In the genomic region with DNA sequence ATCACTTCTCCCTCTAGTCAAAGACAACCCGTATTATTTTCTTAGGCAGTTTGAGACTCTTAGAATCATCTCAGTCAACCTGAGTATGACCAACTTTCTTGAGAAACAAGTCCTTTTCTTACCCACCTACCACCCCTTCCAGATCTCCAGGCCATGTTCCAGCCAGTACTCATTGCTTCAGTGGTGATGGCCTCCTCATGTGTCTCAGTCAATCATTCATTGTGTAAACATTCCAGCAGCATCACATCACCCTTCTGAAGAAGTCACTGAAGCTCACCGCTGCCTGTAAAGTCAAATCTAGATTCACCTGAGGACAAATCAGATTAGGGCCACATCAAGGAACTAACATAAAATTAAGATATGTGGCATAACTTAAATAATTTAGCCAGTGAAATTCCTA, we compare ENCODE assay signal across 1 cellular context.
TF ChIP-seq lines count a peak whose summit lies in the region.

No MANE protein-coding gene starts in this region.

TF ChIP-seq in IMR-90, 13 proteins besides CTCF, POLR2A, EP300 and RAD21:
- TF ChIP-seq RFX5 (IDR thresholded peaks at IDR 0.05; ENCODE audit: low read depth, low read length): no peak
- TF ChIP-seq, protein P1, sequence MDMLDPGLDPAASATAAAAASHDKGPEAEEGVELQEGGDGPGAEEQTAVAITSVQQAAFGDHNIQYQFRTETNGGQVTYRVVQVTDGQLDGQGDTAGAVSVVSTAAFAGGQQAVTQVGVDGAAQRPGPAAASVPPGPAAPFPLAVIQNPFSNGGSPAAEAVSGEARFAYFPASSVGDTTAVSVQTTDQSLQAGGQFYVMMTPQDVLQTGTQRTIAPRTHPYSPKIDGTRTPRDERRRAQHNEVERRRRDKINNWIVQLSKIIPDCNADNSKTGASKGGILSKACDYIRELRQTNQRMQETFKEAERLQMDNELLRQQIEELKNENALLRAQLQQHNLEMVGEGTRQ (IDR thresholded peaks at IDR 0.05; ENCODE audit: low read depth, low read length): no peak
- TF ChIP-seq SMC3 (IDR thresholded peaks at IDR 0.05; ENCODE audit: low read depth, low read length): no peak
- TF ChIP-seq BHLHE40 (IDR thresholded peaks at IDR 0.05; ENCODE audit: low read depth, low read length): no peak
- no peak for TF ChIP-seq MAFK (IDR thresholded peaks at IDR 0.05; ENCODE audit: low read depth, low read length)
- TF ChIP-seq CHD1 (IDR thresholded peaks at IDR 0.05; ENCODE audit: low read depth, low read length): no peak
- no peak for TF ChIP-seq RCOR1 (IDR thresholded peaks at IDR 0.05; ENCODE audit: insufficient replicate concordance, low read length)
- no peak for TF ChIP-seq CEBPB (IDR thresholded peaks at IDR 0.05; ENCODE audit: low read depth, low read length)
- no peak for TF ChIP-seq FOS (IDR thresholded peaks at IDR 0.05; ENCODE audit: low read depth, low read length)
